12 cellular contexts compared by ENCODE assay signal in the genomic region with DNA sequence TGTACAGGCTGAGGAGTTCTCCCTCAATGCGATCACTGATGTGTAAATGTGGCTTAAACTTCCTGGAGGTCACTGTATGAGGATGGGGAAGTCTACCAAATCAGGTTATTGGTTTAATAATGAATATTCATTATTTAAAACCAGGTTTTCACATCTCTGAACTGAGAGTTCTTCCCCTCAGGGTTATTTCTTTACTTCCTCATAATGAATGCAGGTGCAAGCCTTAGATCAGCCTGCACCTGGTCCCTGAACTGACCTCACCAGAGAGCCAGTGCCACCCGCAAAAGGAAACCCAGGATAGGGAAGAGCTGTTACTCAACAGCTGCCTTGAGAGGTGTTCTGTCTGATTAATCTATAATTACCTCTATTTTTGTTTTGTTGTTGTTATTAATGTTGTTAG.
A peak's percentile ranks its signal among the peaks of the same experiment; 100 is the strongest.
DNase-seq lines count a peak whose midpoint lies in the region; ATAC-seq and TF ChIP-seq lines count a peak whose summit lies in the region.
"Had no signal": no experiment of that assay in that cellular context is flagged by ENCODE, and none has a peak within 500 bp of the region (broad histone marks: within the 10 kb centered on the region; RNA-seq: fewer than 3 reads in every experiment).

No MANE protein-coding gene starts in this region.

- no peak overlapping the region; a peak in 1 of 22 replicates for H3K9ac ChIP-seq in BLaER1 treated with 17β-estradiol and CSF1 and Interleukin-3, amounts not matched to agents 10 nM and 100 nM

- peak overlapping the region in 4 of 11 experiments; percentile 4 to 65 (median 42); a peak in 4 of 22 replicates for H3K27ac ChIP-seq in BLaER1 treated with 17β-estradiol and CSF1 and Interleukin-3, amounts not matched to agents 10 nM and 100 nM

- H3K4me1 ChIP-seq in BLaER1 treated with 17β-estradiol and CSF1 and Interleukin-3, amounts not matched to agents 10 nM and 100 nM: peaks cover 0 to 21% (median 17%) of the 10 kb centered on the region in 10 experiments; a peak in 16 of 20 replicates

- H3K27me3 Mint-ChIP-seq in natural killer cell (ENCODE audit: low read depth in 2 of 2): peaks cover 3 to 12% of the 10 kb centered on the region in 2 donors

- peak overlapping the region in 9 of 11 experiments; percentile 18 to 70 (median 56); a peak in 16 of 22 replicates for H3K4me2 ChIP-seq in BLaER1 treated with 17β-estradiol and CSF1 and Interleukin-3, amounts not matched to agents 10 nM and 100 nM

- TF ChIP-seq CTCF in natural killer cell (IDR thresholded peaks at IDR 0.05): no peak

- H3K27ac Mint-ChIP-seq in natural killer cell: no peak overlapping the region
- H3K27ac Mint-ChIP-seq: natural killer cell treated with Interleukin-12 subunit alpha and Interleukin-12 subunit beta and Interleukin-15 and Interleukin-18, amount 100 ng/mL, for 72 hours had no signal

- DNase-seq in HPDE6-E6E7 (ENCODE audit: extremely low spot score) (no peak), CD1c-positive myeloid dendritic cell (ENCODE audit: extremely low spot score) (no peak), AG08395 (ENCODE audit: low spot score) (no peak), natural killer cell (no peak)
- DNase-seq: cerebellar nuclear complex, glutamatergic neuron, SW 1271 had no signal

- no peak overlapping the region for H3K4me3 ChIP-seq in BLaER1 treated with 17β-estradiol and CSF1 and Interleukin-3, amounts not matched to agents 10 nM and 100 nM

- H3K27me3 ChIP-seq in BLaER1 treated with 17β-estradiol and CSF1 and Interleukin-3, amounts not matched to agents 10 nM and 100 nM: no peaks in the 10 kb centered on the region

- ATAC-seq in GM19025 (IDR thresholded peaks at IDR 0.05; ENCODE audit: low read depth, unreplicated experiment) (peak; percentile 77), HG02759 (IDR thresholded peaks at IDR 0.05; ENCODE audit: unreplicated experiment) (peak; percentile 88), HG03571 (IDR thresholded peaks at IDR 0.05; ENCODE audit: unreplicated experiment) (peak; percentile 59), natural killer cell (no peak)
- ATAC-seq: natural killer cell treated with Interleukin-12 subunit alpha and Interleukin-12 subunit beta and Interleukin-15 and Interleukin-18, amount 100 ng/mL, for 72 hours had no signal

- H3K9me3 Mint-ChIP-seq in natural killer cell: no peaks in the 10 kb centered on the region
- H3K9me3 Mint-ChIP-seq: natural killer cell treated with Interleukin-12 subunit alpha and Interleukin-12 subunit beta and Interleukin-15 and Interleukin-18, amount 100 ng/mL, for 72 hours had no signal

- H4K20me1 ChIP-seq in BLaER1 treated with 17β-estradiol and CSF1 and Interleukin-3, amounts not matched to agents 10 nM and 100 nM: no peaks in the 10 kb centered on the region

- H3K36me3 Mint-ChIP-seq in natural killer cell: no peaks in the 10 kb centered on the region
- H3K36me3 Mint-ChIP-seq: natural killer cell treated with Interleukin-12 subunit alpha and Interleukin-12 subunit beta and Interleukin-15 and Interleukin-18, amount 100 ng/mL, for 72 hours had no signal

- no peaks in the 10 kb centered on the region for H3K9me3 ChIP-seq in BLaER1 treated with 17β-estradiol and CSF1 and Interleukin-3, amounts not matched to agents 10 nM and 100 nM (replicated peaks in 1 of 11)

- no peaks in the 10 kb centered on the region for H3K4me1 Mint-ChIP-seq in natural killer cell

- intact Hi-C loops in natural killer cell (cut with micrococcal nuclease): no loop called here

- H3K36me3 ChIP-seq in BLaER1 treated with 17β-estradiol and CSF1 and Interleukin-3, amounts not matched to agents 10 nM and 100 nM: no peaks in the 10 kb centered on the region

- H3K4me3 Mint-ChIP-seq in natural killer cell: no peak overlapping the region
- H3K4me3 Mint-ChIP-seq: natural killer cell treated with Interleukin-12 subunit alpha and Interleukin-12 subunit beta and Interleukin-15 and Interleukin-18, amount 100 ng/mL, for 72 hours had no signal

Comparison
In these comparisons a context has a peak if more than half of its experiments do, and no peak if none do; other contexts are left out.
1. ATAC-seq: peak in GM19025 (single experiment), HG02759 (single experiment) and HG03571 (single experiment); none in natural killer cell (0 of 3).